8 cellular contexts compared by ENCODE assay signal in genomic region chr16:31094088-31094423, GRCh38. TPM values are rescaled to one million over a fixed set of nuclear protein-coding genes. Genes with fewer than 3 reads are reported as not detected.
DNase-seq lines count a peak whose midpoint lies in the region; ATAC-seq and TF ChIP-seq lines count a peak whose summit lies in the region.

No MANE protein-coding gene starts in this region.

- peak overlapping the region; percentile 82 for H3K27ac ChIP-seq in testis

- no peaks in the 10 kb centered on the region for H3K27me3 ChIP-seq in testis

- H3K4me3 ChIP-seq in testis: peak overlapping the region; percentile 80 to 87

- H3K4me1 ChIP-seq in testis: peaks cover 6% of the 10 kb centered on the region

- H3K36me3 Mint-ChIP-seq in brain: peaks cover 27% of the 10 kb centered on the region

- DNase-seq in D341Med (ENCODE audit: low spot score) (peak; percentile 53), left colon (no peak), testis (peak; percentile 53), KG1 (lab: John Stamatoyannopoulos, UW) (no peak), NCI-H2107 treated with DMSO at 0.1 percent for 48 hours (lab: John Stamatoyannopoulos, UW; ENCODE audit: unreplicated experiment) (no peak)

- peak overlapping the region; percentile 94 to 99 (median 95) for H3K27ac Mint-ChIP-seq in brain

- intact Hi-C loops in left colon (cut with DNase I, micrococcal nuclease) (no loop called here), testis (cut with DNase I; ENCODE audit: low total_unique reads) (no loop called here)

- no peaks in the 10 kb centered on the region for H3K9me3 Mint-ChIP-seq in brain

- no peaks in the 10 kb centered on the region for H3K9me3 ChIP-seq in testis

- peaks cover 5% of the 10 kb centered on the region for H3K27me3 Mint-ChIP-seq in brain

- peaks cover 40% of the 10 kb centered on the region for H3K4me1 Mint-ChIP-seq in brain

- ATAC-seq in HG03432 (IDR thresholded peaks at IDR 0.05; ENCODE audit: unreplicated experiment): peak; percentile 2
- peak; percentile 10 for ATAC-seq in left colon
- ATAC-seq in HG02981 (IDR thresholded peaks at IDR 0.05; ENCODE audit: unreplicated experiment): no peak

- TF ChIP-seq CTCF in brain (conservative IDR thresholded peaks at IDR 0.05) (no peak), testis (IDR thresholded peaks at IDR 0.05) (no peak)

- peak overlapping the region; percentile 94 to 99 (median 96) for H3K4me3 Mint-ChIP-seq in brain

- no peak for TF ChIP-seq POLR2A in testis (IDR thresholded peaks at IDR 0.05)

- H3K36me3 ChIP-seq in testis (ENCODE audit: low read depth, missing control alignments): no peaks in the 10 kb centered on the region

- 0% methylated on average over 20 of the region's 20 CpGs for WGBS in testis, 2 donors

RNA-seq across cellular contexts. Expression of gene VKORC1, which starts 0.5 kb away (rescaled TPM):
- polyA plus RNA-seq in brain (ENCODE audit: insufficient read depth, low read depth, low replicate concordance): 131 TPM
- total RNA-seq in left colon: 10 to 100 TPM; 28.7 to 40.5 TPM
- total RNA-seq in testis: 100 to 1,000 TPM; 102 to 183 TPM
- 102 TPM for polyA plus RNA-seq in testis (ENCODE audit: insufficient read depth, low read depth, low replicate concordance)

RNA-seq across cellular contexts. Expression of gene PRSS53, which starts 5.3 kb away (rescaled TPM):
- 0.58 TPM for polyA plus RNA-seq in brain (ENCODE audit: insufficient read depth, low read depth, low replicate concordance)
- 1 to 10 TPM in 1 of 2 donors, under 1 TPM in 1; 0.61 to 1.1 TPM for total RNA-seq in left colon
- total RNA-seq in testis: 1 to 10 TPM; 2.7 to 6.1 TPM
- 1.1 TPM for polyA plus RNA-seq in testis (ENCODE audit: insufficient read depth, low read depth, low replicate concordance)

RNA-seq across cellular contexts. Expression of gene BCKDK, which starts 14.1 kb away (rescaled TPM):
- 58.6 TPM for polyA plus RNA-seq in brain (ENCODE audit: insufficient read depth, low read depth, low replicate concordance)
- 10 to 100 TPM; 34.6 to 36.3 TPM for total RNA-seq in left colon
- 10 to 100 TPM; 68.8 to 69.1 TPM for total RNA-seq in testis
- polyA plus RNA-seq in testis (ENCODE audit: insufficient read depth, low read depth, low replicate concordance): 34.5 TPM

RNA-seq across cellular contexts. Expression of gene ZNF646, which starts 19.8 kb away (rescaled TPM):
- polyA plus RNA-seq in brain (ENCODE audit: insufficient read depth, low read depth, low replicate concordance) (25.8 TPM), testis (ENCODE audit: insufficient read depth, low read depth, low replicate concordance) (80.3 TPM)
- total RNA-seq in left colon (10 to 100 TPM; 15.3 to 17.3 TPM), testis (10 to 100 TPM; 68.9 to 74.0 TPM)

RNA-seq across cellular contexts. Expression of gene ZNF668, which starts 20.0 kb away (rescaled TPM):
- polyA plus RNA-seq in brain (ENCODE audit: insufficient read depth, low read depth, low replicate concordance): 13.8 TPM
- 10 to 100 TPM in 1 of 2 donors, 1 to 10 TPM in 1; 6.9 to 10.9 TPM for total RNA-seq in left colon
- total RNA-seq in testis: 10 to 100 TPM; 17.2 to 20.2 TPM
- polyA plus RNA-seq in testis (ENCODE audit: insufficient read depth, low read depth, low replicate concordance): 10.1 TPM

Comparison
In these comparisons a context has a peak if more than half of its experiments do, and no peak if none do; other contexts are left out.
1. DNase-seq: peak in D341Med (single experiment) and testis (single experiment); none in left colon (0 of 2), KG1 (single experiment) and NCI-H2107 treated with DMSO at 0.1 percent for 48 hours (single experiment).